In genomic region chr18:59893971-59894370, GRCh38 we compare ENCODE assay signal across 17 cellular contexts. TPM values are rescaled to one million over a fixed set of nuclear protein-coding genes. Genes with fewer than 3 reads are reported as not detected.
A peak's percentile ranks its signal among the peaks of the same experiment; 100 is the strongest.
DNase-seq lines count a peak whose midpoint lies in the region; ATAC-seq and TF ChIP-seq lines count a peak whose summit lies in the region.
"Had no signal": no experiment of that assay in that cellular context is flagged by ENCODE, and none has a peak within 500 bp of the region (broad histone marks: within the 10 kb centered on the region; RNA-seq: fewer than 3 reads in every experiment).

No MANE protein-coding gene starts in this region.

- H3K36me3 Mint-ChIP-seq in T-helper 17 cell (ENCODE audit: low read depth), result peaks cover 2% of the 10 kb centered on the region

- peaks cover 3% of the 10 kb centered on the region for H3K4me1 Mint-ChIP-seq in T-helper 17 cell
- H3K4me1 Mint-ChIP-seq in stimulated activated naive CD8-positive, alpha-beta T cell treated with anti-CD3 and anti-CD28 coated beads, Interleukin-15, amount 100 ng/mL, for 72 hours, result peaks cover 5% of the 10 kb centered on the region

- H3K27ac Mint-ChIP-seq in T-helper 17 cell, result peak overlapping the region; percentile 32
- no peak overlapping the region for H3K27ac Mint-ChIP-seq in stimulated activated naive CD8-positive, alpha-beta T cell treated with anti-CD3 and anti-CD28 coated beads, Interleukin-15, amount 100 ng/mL, for 72 hours
- H3K27ac Mint-ChIP-seq: CD4-positive, alpha-beta T cell; H9 had no signal

- H3K27me3 Mint-ChIP-seq in T-helper 17 cell, result no peaks in the 10 kb centered on the region
- no peaks in the 10 kb centered on the region for H3K27me3 Mint-ChIP-seq in stimulated activated naive CD8-positive, alpha-beta T cell treated with anti-CD3 and anti-CD28 coated beads, Interleukin-15, amount 100 ng/mL, for 72 hours
- H3K27me3 Mint-ChIP-seq: CD4-positive, alpha-beta T cell had no signal

- ATAC-seq in SK-N-SH treated with all-trans-retinoic acid at 6 μM for 48 hours (no peak), T-helper 17 cell (no peak), foreskin keratinocyte (peak; percentile 70), GM21381 (IDR thresholded peaks at IDR 0.05; ENCODE audit: unreplicated experiment) (no peak)
- no peak for ATAC-seq in stimulated activated naive CD8-positive, alpha-beta T cell treated with anti-CD3 and anti-CD28 coated beads, Interleukin-15, amount 100 ng/mL, for 72 hours
- ATAC-seq: A549, HepG2 had no signal

- no peak for TF ChIP-seq RAD21 in SK-N-SH (IDR thresholded peaks at IDR 0.05; ENCODE audit: low read length)

- no peak overlapping the region for H3K9ac ChIP-seq in SK-N-SH

- H3K27ac ChIP-seq in SK-N-SH (ENCODE audit: low read depth in 2 of 2, low read length in 1 of 2) (no peak overlapping the region), foreskin keratinocyte (no peak overlapping the region)
- H3K27ac ChIP-seq: 22Rv1, A549, C4-2B had no signal

- no peak overlapping the region for H3K4me3 Mint-ChIP-seq in T-helper 17 cell
- H3K4me3 Mint-ChIP-seq in stimulated activated naive CD8-positive, alpha-beta T cell treated with anti-CD3 and anti-CD28 coated beads, Interleukin-15, amount 100 ng/mL, for 72 hours, result no peak overlapping the region
- H3K4me3 Mint-ChIP-seq: CD4-positive, alpha-beta T cell; H9 had no signal

- no peaks in the 10 kb centered on the region for H4K20me1 ChIP-seq in SK-N-SH (ENCODE audit: insufficient read depth)

- TF ChIP-seq CTCF in SK-N-SH (IDR thresholded peaks at IDR 0.05), result no peak
- no peak for TF ChIP-seq CTCF in foreskin keratinocyte (conservative IDR thresholded peaks at IDR 0.05)

- DNase-seq in SK-N-SH (no peak), M059J (ENCODE audit: low read depth) (peak; percentile 66), T-helper 17 cell (no peak), foreskin keratinocyte (peak in 1 of 2 donors; percentile 48), NCI-H2107 (lab: John Stamatoyannopoulos, UW) (no peak)
- no peak for DNase-seq in stimulated activated naive CD8-positive, alpha-beta T cell treated with anti-CD3 and anti-CD28 coated beads, Interleukin-15, amount 100 ng/mL, for 72 hours
- DNase-seq: AML-193; Caco-2; CD4-positive, alpha-beta T cell; GDM1; H9 had no signal

- H3K79me2 ChIP-seq in SK-N-SH (ENCODE audit: insufficient read depth), result peaks cover 15% of the 10 kb centered on the region

- POLR2A ChIA-PET in SK-N-SH (lab: Yijun Ruan, JAX), result no interaction called here

- H3K9me2 ChIP-seq in SK-N-SH, result no peaks in the 10 kb centered on the region

- no peaks in the 10 kb centered on the region for H3K36me3 ChIP-seq in SK-N-SH (replicated peaks in 1 of 2; ENCODE audit: control insufficient read depth in 1 of 2, insufficient read depth in 2 of 2, low read length in 1 of 2)

- H3K4me3 ChIP-seq in SK-N-SH (ENCODE audit: low read depth in 2 of 2, low read length in 1 of 2), result no peak overlapping the region
- H3K4me3 ChIP-seq: A549 had no signal

- H3K27me3 ChIP-seq in SK-N-SH (ENCODE audit: insufficient read depth), result no peaks in the 10 kb centered on the region
- H3K27me3 ChIP-seq in foreskin keratinocyte, result no peaks in the 10 kb centered on the region

- 83% methylated on average over 6 of the region's 6 CpGs for WGBS in SK-N-SH (ENCODE audit: low lambda C conversion rate)

- no peaks in the 10 kb centered on the region for H3K9me3 Mint-ChIP-seq in stimulated activated naive CD8-positive, alpha-beta T cell treated with anti-CD3 and anti-CD28 coated beads, Interleukin-15, amount 100 ng/mL, for 72 hours
- H3K9me3 Mint-ChIP-seq: CD4-positive, alpha-beta T cell; H9 had no signal

- H3K4me2 ChIP-seq in SK-N-SH, result no peak overlapping the region
- H3K4me2 ChIP-seq: A549 had no signal

- TF ChIP-seq EP300 in SK-N-SH (IDR thresholded peaks at IDR 0.05; ENCODE audit: borderline replicate concordance in 1 of 2, low read depth in 1 of 2, low read length in 1 of 2), result no peak

- no peak overlapping the region for H2AFZ ChIP-seq in SK-N-SH (ENCODE audit: low read depth)

- H3F3A ChIP-seq in SK-N-SH (replicated peaks; ENCODE audit: insufficient read depth), result peaks cover 8% of the 10 kb centered on the region

- H3K4me1 ChIP-seq in SK-N-SH (ENCODE audit: control insufficient read depth in 1 of 2, insufficient read depth in 2 of 2, low read depth in 1 of 2, low read length in 1 of 2) (peaks cover 5 to 10% of the 10 kb centered on the region in 2 experiments; a peak in 2 of 4 replicates), foreskin keratinocyte (no peaks in the 10 kb centered on the region)
- H3K4me1 ChIP-seq: Caco-2 had no signal

- H3K9me3 ChIP-seq in SK-N-SH, result no peaks in the 10 kb centered on the region
- no peaks in the 10 kb centered on the region for H3K9me3 ChIP-seq in T-helper 17 cell (ENCODE audit: control insufficient read depth, low read length, poor library complexity, severe bottlenecking)
- H3K9me3 ChIP-seq: A549, Caco-2 had no signal

- CTCF ChIA-PET in SK-N-SH (lab: Yijun Ruan, JAX), result interaction anchor here (1.6 kb wide), 1 partner anchor 95 kb away, joined by 4 read pairs; no protein-coding TSS in a partner anchor

TF ChIP-seq in SK-N-SH treated with all-trans-retinoic acid at 6 μM for 48 hours, 23 proteins besides CTCF, POLR2A, EP300 and RAD21:
- TF ChIP-seq ZFP30 (CRISPR knock-in tag; IDR thresholded peaks at IDR 0.05), result no peak
- peak; percentile 69; the same call in 1 of the 2 replicates for TF ChIP-seq PATZ1 (CRISPR knock-in tag; IDR thresholded peaks at IDR 0.05; ENCODE audit: borderline replicate concordance)
- TF ChIP-seq TOX (CRISPR knock-in tag; IDR thresholded peaks at IDR 0.05; ENCODE audit: borderline replicate concordance), result no peak
- TF ChIP-seq ZNF70 (CRISPR knock-in tag; IDR thresholded peaks at IDR 0.05), result no peak

TF ChIP-seq in SK-N-SH, 30 proteins besides CTCF, POLR2A, EP300 and RAD21:
- no peak for TF ChIP-seq FOXJ3 (CRISPR knock-in tag; IDR thresholded peaks at IDR 0.05)
- TF ChIP-seq RFX5 (IDR thresholded peaks at IDR 0.05; ENCODE audit: low read length), result no peak
- no peak for TF ChIP-seq JUND (IDR thresholded peaks at IDR 0.05)
- TF ChIP-seq TAF1 (IDR thresholded peaks at IDR 0.05; ENCODE audit: borderline replicate concordance, low read depth, low read length), result no peak
- TF ChIP-seq POLR2AphosphoS5 (IDR thresholded peaks at IDR 0.05; ENCODE audit: low read depth, low read length), result no peak
- no peak for TF ChIP-seq FOSL2 (IDR thresholded peaks at IDR 0.05; ENCODE audit: borderline replicate concordance, low read depth)
- no peak for TF ChIP-seq GATA2 (CRISPR knock-in tag; IDR thresholded peaks at IDR 0.05)
- TF ChIP-seq SIN3A (IDR thresholded peaks at IDR 0.05; ENCODE audit: borderline replicate concordance, low read depth, low read length), result no peak
- TF ChIP-seq MEF2A (IDR thresholded peaks at IDR 0.05; ENCODE audit: borderline replicate concordance, low read depth), result no peak
- no peak for TF ChIP-seq TEAD4 (IDR thresholded peaks at IDR 0.05; ENCODE audit: borderline replicate concordance, insufficient read depth)
- no peak for TF ChIP-seq USF1 (IDR thresholded peaks at IDR 0.05; ENCODE audit: borderline replicate concordance, low read depth)
- TF ChIP-seq FOXM1 (IDR thresholded peaks at IDR 0.05; ENCODE audit: low read depth), result no peak
- TF ChIP-seq NFIC (IDR thresholded peaks at IDR 0.05; ENCODE audit: borderline replicate concordance), result no peak
- no peak for TF ChIP-seq TCF12 (IDR thresholded peaks at IDR 0.05)
- no peak for TF ChIP-seq IRF3 (IDR thresholded peaks at IDR 0.05; ENCODE audit: low read depth, low read length)
- TF ChIP-seq GABPA (IDR thresholded peaks at IDR 0.05; ENCODE audit: low read depth), result no peak
- TF ChIP-seq PBX3 (IDR thresholded peaks at IDR 0.05), result no peak
- TF ChIP-seq YY1 (IDR thresholded peaks at IDR 0.05; ENCODE audit: low read depth), result no peak
- no peak for TF ChIP-seq MAX (IDR thresholded peaks at IDR 0.05; ENCODE audit: low read depth)

RNA-seq across cellular contexts. Expression of gene PMAIP1, which starts 5.8 kb away (rescaled TPM):
- polyA plus RNA-seq in SK-N-SH (2012; rRNA removed), result 74.5 and 76.9 TPM in 2 replicates
- 79.4 and 117 TPM in 2 replicates for polyA plus RNA-seq in SK-N-SH (2012; cell fraction: cytosol; rRNA removed)
- polyA plus RNA-seq in SK-N-SH (2012; cell fraction: nucleus; rRNA removed), result 37.4 and 69.3 TPM in 2 replicates
- total RNA-seq in M059J (2014; rRNA removed; shearing (Covaris generic)), result 37.9 and 87.1 TPM in 2 replicates
- 100 to 1,000 TPM; 111 to 139 TPM for total RNA-seq in T-helper 17 cell
- 31.5 and 43.9 TPM in 2 replicates for total RNA-seq in foreskin keratinocyte
- 19.6 and 30.1 TPM in 2 replicates for polyA plus RNA-seq in foreskin keratinocyte
